In genomic region chrX:67564475-67564874, GRCh38 we compare ENCODE assay signal across 24 cellular contexts. TPM values are rescaled to one million over a fixed set of nuclear protein-coding genes. Genes with fewer than 3 reads are reported as not detected.
"Had no signal": no experiment of that assay in that cellular context is flagged by ENCODE, and none has a peak within 500 bp of the region (broad histone marks: within the 10 kb centered on the region; RNA-seq: fewer than 3 reads in every experiment).

No MANE protein-coding gene starts in this region.

- H2AFZ ChIP-seq: parathyroid adenoma had no signal

- DNase-seq: activated B cell treated with CpG ODN at 0.5 μM for 24 hours; activated CD4-positive, alpha-beta T cell treated with anti-CD3 and anti-CD28 coated beads for 4 hours; activated CD4-positive, alpha-beta T cell treated with anti-CD3 and anti-CD28 coated beads, Interleukin-2, amount 50 U/mL, for 48 hours; activated CD8-positive, alpha-beta memory T cell treated with anti-CD3 and anti-CD28 coated beads, Interleukin-2, amount 50 U/mL, for 48 hours; activated naive CD4-positive, alpha-beta T cell treated with Interleukin-2 at 50 U/mL for 16 hours; activated naive CD8-positive, alpha-beta T cell treated with anti-CD3 and anti-CD28 coated beads for 36 hours; activated T-cell treated with anti-CD3 and anti-CD28 coated beads, Interleukin-2, amount 50 U/mL, for 4 hours; colonic mucosa; dorsolateral prefrontal cortex; effector memory CD8-positive, alpha-beta T cell; head of caudate nucleus; kidney; midbrain; small intestine; stimulated activated CD4-positive, alpha-beta T cell treated with anti-CD3 and anti-CD28 coated beads, Interleukin-15, amount 100 ng/mL, for 24 hours; stomach; T1000 had no signal

- ATAC-seq: activated T-cell treated with anti-CD3 and anti-CD28 coated beads, Interleukin-2, amount 50 U/mL, for 4 hours; effector memory CD8-positive, alpha-beta T cell; esophagus mucosa; left lobe of liver; natural killer cell treated with Interleukin-12 subunit alpha and Interleukin-12 subunit beta and Interleukin-15 and Interleukin-18, amount 100 ng/mL, for 72 hours; sciatic nerve; stimulated activated memory B cell treated with anti-CD40 and anti-IgM and Interleukin-4, amounts not matched to agents 10 μg/mL and 1 μg/mL and 100 μg/mL, for 72 hours had no signal

- H3K4me1 ChIP-seq: colonic mucosa, parathyroid adenoma had no signal

- H3K9ac ChIP-seq: parathyroid adenoma had no signal

- H3K27me3 ChIP-seq: colonic mucosa, stomach had no signal

- H3K79me2 ChIP-seq: parathyroid adenoma had no signal

- H3K36me3 ChIP-seq: colonic mucosa, stomach had no signal

- H3K27ac ChIP-seq: colonic mucosa, dorsolateral prefrontal cortex, parathyroid adenoma, stomach had no signal

- H3K9me3 ChIP-seq: colonic mucosa, stomach had no signal

- H3K4me3 ChIP-seq: colonic mucosa, dorsolateral prefrontal cortex, stomach had no signal

RNA-seq across cellular contexts. Expression of gene AR, which starts 20.7 kb away (rescaled TPM):
- total RNA-seq: activated B cell treated with CpG ODN at 0.5 μM for 24 hours; activated CD8-positive, alpha-beta memory T cell treated with anti-CD3 and anti-CD28 coated beads for 36 hours; activated naive CD8-positive, alpha-beta T cell treated with anti-CD3 and anti-CD28 coated beads for 36 hours; natural killer cell treated with Interleukin-12 subunit alpha and Interleukin-12 subunit beta and Interleukin-15 and Interleukin-18, amount 100 ng/mL, for 72 hours had no signal
